Comparison of ENCODE assay signal across 8 cellular contexts in the genomic region with DNA sequence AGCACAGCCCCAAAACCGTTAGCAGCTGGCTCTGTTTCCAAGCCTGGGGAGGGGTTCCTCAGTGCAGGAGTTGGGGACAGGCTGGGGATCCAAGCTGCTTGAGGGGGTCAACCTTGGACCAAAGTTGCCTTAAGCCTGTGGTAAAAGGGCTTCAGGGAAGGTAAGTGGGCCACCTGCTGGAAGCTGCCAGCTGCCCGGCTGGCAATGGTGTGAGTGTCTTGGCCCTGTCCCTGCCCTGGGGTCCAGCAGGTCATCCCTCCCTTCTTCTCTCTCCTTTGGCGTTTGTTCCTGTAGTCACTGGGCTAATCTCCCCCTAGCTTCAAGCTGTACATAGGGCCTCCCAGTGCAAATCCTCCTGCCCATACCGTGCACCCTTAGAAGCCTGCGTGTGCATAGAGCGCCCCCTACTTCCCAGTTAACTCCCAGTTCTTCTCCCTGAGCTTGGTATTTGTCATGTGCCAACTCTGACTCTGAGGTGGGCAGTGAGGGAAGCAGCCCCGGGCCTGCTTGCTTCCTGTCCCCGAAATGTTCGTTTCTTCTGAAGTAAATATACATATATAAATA. TPM values are rescaled to one million over a fixed set of nuclear protein-coding genes. Genes with fewer than 3 reads are reported as not detected.
DNase-seq lines count a peak whose midpoint lies in the region; ATAC-seq, FAIRE-seq and TF ChIP-seq lines count a peak whose summit lies in the region.

No MANE protein-coding gene starts in this region.

- intact Hi-C loops in OCI-LY7 (cut with micrococcal nuclease; ENCODE audit: unreplicated experiment) (no loop called here), endothelial cell of umbilical vein (cut with micrococcal nuclease) (loop anchor here (2.0 kb wide), 1 partner anchor 41 kb away; no protein-coding TSS in a partner anchor)

- no peak for TF ChIP-seq POLR2A in endothelial cell of umbilical vein (IDR thresholded peaks at IDR 0.05; ENCODE audit: low read depth, low read length)

- peaks cover 12% of the 10 kb centered on the region for H3K36me3 Mint-ChIP-seq in progenitor cell of endocrine pancreas (ENCODE audit: insufficient read depth)

- no peaks in the 10 kb centered on the region for H3K9me1 ChIP-seq in endothelial cell of umbilical vein (replicated peaks; ENCODE audit: control insufficient read depth, extremely low read depth, insufficient read depth, low read length)

- H3K27ac Mint-ChIP-seq in progenitor cell of endocrine pancreas, result peak overlapping the region; percentile 54

- no peak overlapping the region for H3K9ac ChIP-seq in endothelial cell of umbilical vein (replicated peaks; ENCODE audit: extremely low read depth, insufficient read depth, low read length)

- no TSS peak for BruUV-seq in OCI-LY7 (replicated peaks; lab: Mats Ljungman, UMichigan)
- BruUV-seq in endothelial cell of umbilical vein (replicated peaks; lab: Mats Ljungman, UMichigan), result no TSS peak

- H3K9me3 ChIP-seq in OCI-LY7 (ENCODE audit: low read length), result no peaks in the 10 kb centered on the region
- H3K9me3 ChIP-seq in endothelial cell of umbilical vein (replicated peaks; ENCODE audit: control insufficient read depth, insufficient read depth, low read length), result no peaks in the 10 kb centered on the region

- H3K27me3 ChIP-seq in GM06990 (replicated peaks; ENCODE audit: control insufficient read depth, insufficient read depth, low read length) (no peaks in the 10 kb centered on the region), endothelial cell of umbilical vein (ENCODE audit: control insufficient read depth in 2 of 2, insufficient read depth in 2 of 2, low read length in 2 of 2) (no peaks in the 10 kb centered on the region)

- DNase-seq in 8988T (peak; percentile 95), GM06990 (ENCODE audit: extremely low read depth, insufficient read length) (no peak), OCI-LY7 (ENCODE audit: low spot score) (peak; percentile 25), endothelial cell of umbilical vein (ENCODE audit: low read depth, low spot score) (peak; percentile 43), progenitor cell of endocrine pancreas (ENCODE audit: low spot score, unreplicated experiment) (peak; percentile 29)

- H3K79me2 ChIP-seq in OCI-LY7 (ENCODE audit: insufficient read depth, low read depth, low read length) (peaks cover 20% of the 10 kb centered on the region), endothelial cell of umbilical vein (ENCODE audit: control insufficient read depth, insufficient read depth, low read length) (peaks cover 12% of the 10 kb centered on the region)

- H3K36me3 ChIP-seq in GM06990 (ENCODE audit: control insufficient read depth, insufficient read depth, low read length) (peaks cover 34% of the 10 kb centered on the region), OCI-LY7 (ENCODE audit: insufficient read depth, low read length) (peaks cover 57% of the 10 kb centered on the region), endothelial cell of umbilical vein (ENCODE audit: control insufficient read depth in 2 of 2, extremely low read depth in 1 of 2, insufficient read depth in 2 of 2, low read length in 2 of 2) (peaks cover 4 to 48% of the 10 kb centered on the region in 2 experiments)

- H3K4me1 Mint-ChIP-seq in progenitor cell of endocrine pancreas (ENCODE audit: low read depth), result peaks cover 21% of the 10 kb centered on the region

- H2AFZ ChIP-seq in OCI-LY7 (ENCODE audit: low read length) (no peak overlapping the region), endothelial cell of umbilical vein (ENCODE audit: low read depth, low read length) (no peak overlapping the region)

- no peak overlapping the region for H3K27ac ChIP-seq in OCI-LY7 (ENCODE audit: low read depth, low read length, poor library complexity, severe bottlenecking)
- no peak overlapping the region for H3K27ac ChIP-seq in endothelial cell of umbilical vein (ENCODE audit: insufficient read depth, low read depth, low read length)

- dilution Hi-C loops in endothelial cell of umbilical vein (cut with MboI; ENCODE audit: extremely low pct_ligation_motif_present, low sequenced_read_pairs), result no loop called here

- no peaks in the 10 kb centered on the region for H4K20me1 ChIP-seq in OCI-LY7 (ENCODE audit: insufficient read depth, low read length)
- no peaks in the 10 kb centered on the region for H4K20me1 ChIP-seq in endothelial cell of umbilical vein (replicated peaks; ENCODE audit: control insufficient read depth, extremely low read depth, insufficient read depth, low read length)

- no peak for ATAC-seq in GM18520 (IDR thresholded peaks at IDR 0.05; ENCODE audit: unreplicated experiment)
- ATAC-seq in GM18511 (IDR thresholded peaks at IDR 0.05; ENCODE audit: unreplicated experiment), result no peak
- no peak for ATAC-seq in HG02571 (IDR thresholded peaks at IDR 0.05; ENCODE audit: unreplicated experiment)

- no peaks in the 10 kb centered on the region for H3K27me3 Mint-ChIP-seq in progenitor cell of endocrine pancreas

- H3K4me1 ChIP-seq in OCI-LY7 (ENCODE audit: insufficient read depth, low read length, poor library complexity, severe bottlenecking) (peaks cover 6% of the 10 kb centered on the region), endothelial cell of umbilical vein (ENCODE audit: control insufficient read depth, extremely low read depth, insufficient read depth, low read length) (peaks cover 6% of the 10 kb centered on the region)

- CTCF ChIA-PET in OCI-LY7 (lab: Charles Lee; ENCODE audit: unreplicated experiment) (no interaction called here), endothelial cell of umbilical vein (lab: Charles Lee) (interaction anchor here (0.6 to 2.7 kb wide), 13 partner anchors 9 to 294 kb away, joined by 3 to 38 read pairs (median 5); a partner anchor contains a TSS)

- TF ChIP-seq CTCF in GM06990 (IDR thresholded peaks at IDR 0.05; ENCODE audit: insufficient read depth, low read length, poor library complexity, severe bottlenecking) (peak; percentile 51), OCI-LY7 (conservative IDR thresholded peaks at IDR 0.05; ENCODE audit: low read length) (peak; percentile 78), endothelial cell of umbilical vein (IDR thresholded peaks at IDR 0.05; ENCODE audit: extremely low read depth in 1 of 2, insufficient read depth in 1 of 2, low read depth in 1 of 2, low read length in 2 of 2) (peak; percentile 51 to 55), progenitor cell of endocrine pancreas (IDR thresholded peaks at IDR 0.05; ENCODE audit: unreplicated experiment) (peak; percentile 66)

- H3K4me2 ChIP-seq in OCI-LY7 (ENCODE audit: low read length) (no peak overlapping the region), endothelial cell of umbilical vein (ENCODE audit: insufficient read depth, low read length) (no peak overlapping the region)

- FAIRE-seq in endothelial cell of umbilical vein (lab: Jason Lieb, UNC), result no peak

- no peak overlapping the region for H3K4me3 Mint-ChIP-seq in progenitor cell of endocrine pancreas (ENCODE audit: low read depth)

- H3K4me3 ChIP-seq in GM06990 (replicated peaks; ENCODE audit: low read depth, low read length) (no peak overlapping the region), OCI-LY7 (ENCODE audit: low read depth, low read length, poor library complexity, severe bottlenecking) (no peak overlapping the region), endothelial cell of umbilical vein (replicated peaks in 1 of 3; ENCODE audit: insufficient read depth in 1 of 3, low read depth in 1 of 3, low read length in 3 of 3) (no peak overlapping the region)

- no peaks in the 10 kb centered on the region for H3K9me3 Mint-ChIP-seq in progenitor cell of endocrine pancreas (ENCODE audit: low read depth)

- POLR2A ChIA-PET in OCI-LY7 (lab: Charles Lee), result no interaction called here
- POLR2A ChIA-PET in endothelial cell of umbilical vein (lab: Charles Lee), result no interaction called here

- no peaks in the 10 kb centered on the region for H3K9me2 ChIP-seq in OCI-LY7 (ENCODE audit: insufficient read depth, low read length)

RNA-seq across cellular contexts. Expression of a gene that starts 4.4 kb away (rescaled TPM):
- 119 and 174 TPM in 2 replicates for total RNA-seq in OCI-LY7 (2014; rRNA removed; shearing (Covaris generic))
- total RNA-seq in OCI-LY7 (2022) (173 and 174 TPM in 2 replicates), endothelial cell of umbilical vein (139 and 140 TPM in 2 replicates), progenitor cell of endocrine pancreas (175 and 185 TPM in 2 replicates)
- 534 and 632 TPM in 2 replicates for polyA plus RNA-seq in endothelial cell of umbilical vein
- polyA plus RNA-seq in endothelial cell of umbilical vein (2011; cell fraction: cytosol; rRNA removed), result 418 and 490 TPM in 2 replicates
- polyA plus RNA-seq in endothelial cell of umbilical vein (2011; cell fraction: nucleus; rRNA removed), result 98.0 and 104 TPM in 2 replicates
- polyA plus RNA-seq in endothelial cell of umbilical vein (2012), result 399 and 519 TPM in 2 replicates
- 266 and 269 TPM in 2 replicates for polyA minus RNA-seq in endothelial cell of umbilical vein
- 112 TPM for polyA minus RNA-seq in endothelial cell of umbilical vein (2011; cell fraction: cytosol; rRNA and poly(A)+ RNA removed)
- polyA minus RNA-seq in endothelial cell of umbilical vein (2011; cell fraction: nucleus; rRNA and poly(A)+ RNA removed), result 47.6 and 56.5 TPM in 2 replicates

RNA-seq across cellular contexts. Expression of a gene that starts 4.7 kb away (rescaled TPM):
- total RNA-seq in OCI-LY7 (2014; rRNA removed; shearing (Covaris generic)), result 143 and 153 TPM in 2 replicates
- total RNA-seq in OCI-LY7 (2022) (102 and 123 TPM in 2 replicates), endothelial cell of umbilical vein (57.9 and 60.5 TPM in 2 replicates), progenitor cell of endocrine pancreas (34.4 and 36.6 TPM in 2 replicates)
- polyA plus RNA-seq in endothelial cell of umbilical vein, result 22.9 and 29.3 TPM in 2 replicates
- polyA plus RNA-seq in endothelial cell of umbilical vein (2011; cell fraction: cytosol; rRNA removed), result 38.3 and 46.5 TPM in 2 replicates
- 18.7 and 24.5 TPM in 2 replicates for polyA plus RNA-seq in endothelial cell of umbilical vein (2011; cell fraction: nucleus; rRNA removed)
- 28.8 and 51.8 TPM in 2 replicates for polyA plus RNA-seq in endothelial cell of umbilical vein (2012)
- 43.4 and 48.2 TPM in 2 replicates for polyA minus RNA-seq in endothelial cell of umbilical vein
- polyA minus RNA-seq in endothelial cell of umbilical vein (2011; cell fraction: cytosol; rRNA and poly(A)+ RNA removed), result 96.6 TPM
- 16.6 TPM in 2 replicates for polyA minus RNA-seq in endothelial cell of umbilical vein (2011; cell fraction: nucleus; rRNA and poly(A)+ RNA removed)

RNA-seq across cellular contexts. Expression of a gene that starts 28.8 kb away (rescaled TPM):
- not detected in 2 replicates for total RNA-seq in OCI-LY7 (2014; rRNA removed; shearing (Covaris generic))
- total RNA-seq in OCI-LY7 (2022), result not detected in 2 replicates
- total RNA-seq in endothelial cell of umbilical vein, result 109 and 110 TPM in 2 replicates
- 121 and 125 TPM in 2 replicates for polyA plus RNA-seq in endothelial cell of umbilical vein
- polyA plus RNA-seq in endothelial cell of umbilical vein (2011; cell fraction: cytosol; rRNA removed), result 73.0 and 77.1 TPM in 2 replicates
- 79.5 and 82.4 TPM in 2 replicates for polyA plus RNA-seq in endothelial cell of umbilical vein (2011; cell fraction: nucleus; rRNA removed)
- polyA plus RNA-seq in endothelial cell of umbilical vein (2012), result 50.4 and 68.5 TPM in 2 replicates
- polyA minus RNA-seq in endothelial cell of umbilical vein, result 192 and 208 TPM in 2 replicates
- 289 TPM for polyA minus RNA-seq in endothelial cell of umbilical vein (2011; cell fraction: cytosol; rRNA and poly(A)+ RNA removed)
- 51.4 and 61.8 TPM in 2 replicates for polyA minus RNA-seq in endothelial cell of umbilical vein (2011; cell fraction: nucleus; rRNA and poly(A)+ RNA removed)
- total RNA-seq in progenitor cell of endocrine pancreas, result 114 and 121 TPM in 2 replicates

RNA-seq across cellular contexts. Expression of a gene that starts 35.6 kb away (rescaled TPM):
- total RNA-seq in OCI-LY7 (2014; rRNA removed; shearing (Covaris generic)), result 0.19 and 0.23 TPM in 2 replicates
- total RNA-seq in OCI-LY7 (2022), result 0.98 and 1.1 TPM in 2 replicates
- 0.82 and 1.8 TPM in 2 replicates for total RNA-seq in endothelial cell of umbilical vein
- polyA plus RNA-seq in endothelial cell of umbilical vein, result 0.98 and 1.1 TPM in 2 replicates
- 0.49 and 0.62 TPM in 2 replicates for polyA plus RNA-seq in endothelial cell of umbilical vein (2011; cell fraction: cytosol; rRNA removed)
- polyA plus RNA-seq in endothelial cell of umbilical vein (2011; cell fraction: nucleus; rRNA removed), result 1.5 and 2.2 TPM in 2 replicates
- polyA plus RNA-seq in endothelial cell of umbilical vein (2012), result 0.72 and 2.0 TPM in 2 replicates
- 1.3 and 1.5 TPM in 2 replicates for polyA minus RNA-seq in endothelial cell of umbilical vein
- polyA minus RNA-seq in endothelial cell of umbilical vein (2011; cell fraction: cytosol; rRNA and poly(A)+ RNA removed), result 0.31 TPM
- 0.63 and 1.0 TPM in 2 replicates for polyA minus RNA-seq in endothelial cell of umbilical vein (2011; cell fraction: nucleus; rRNA and poly(A)+ RNA removed)
- total RNA-seq in progenitor cell of endocrine pancreas, result 117 and 128 TPM in 2 replicates

RNA-seq across cellular contexts. Expression of a gene that starts 40.1 kb away (rescaled TPM):
- 0.31 and 0.95 TPM in 2 replicates for total RNA-seq in OCI-LY7 (2014; rRNA removed; shearing (Covaris generic))
- total RNA-seq in OCI-LY7 (2022) (2.3 and 2.8 TPM in 2 replicates), endothelial cell of umbilical vein (668 and 694 TPM in 2 replicates), progenitor cell of endocrine pancreas (399 and 402 TPM in 2 replicates)
- polyA plus RNA-seq in endothelial cell of umbilical vein, result 898 and 969 TPM in 2 replicates
- polyA plus RNA-seq in endothelial cell of umbilical vein (2011; cell fraction: cytosol; rRNA removed), result 619 and 783 TPM in 2 replicates
- 552 and 630 TPM in 2 replicates for polyA plus RNA-seq in endothelial cell of umbilical vein (2011; cell fraction: nucleus; rRNA removed)
- polyA plus RNA-seq in endothelial cell of umbilical vein (2012), result 311 and 450 TPM in 2 replicates
- 1,118 and 1,176 TPM in 2 replicates for polyA minus RNA-seq in endothelial cell of umbilical vein
- 46.5 TPM for polyA minus RNA-seq in endothelial cell of umbilical vein (2011; cell fraction: cytosol; rRNA and poly(A)+ RNA removed)
- 172 and 219 TPM in 2 replicates for polyA minus RNA-seq in endothelial cell of umbilical vein (2011; cell fraction: nucleus; rRNA and poly(A)+ RNA removed)

Comparison
In these comparisons a context has a peak if more than half of its experiments do, and no peak if none do; other contexts are left out.
1. RNA of a gene that starts 28.8 kb away (total RNA-seq): 114 to 121 TPM in progenitor cell of endocrine pancreas and 109 to 110 TPM in endothelial cell of umbilical vein; not detected in OCI-LY7; every median in the first group is over 10 times any median in the second.
2. Peak in every context shown above with its lines, with median percentiles within 50 percentile points of each other: CTCF ChIP-seq.